In the genomic region with DNA sequence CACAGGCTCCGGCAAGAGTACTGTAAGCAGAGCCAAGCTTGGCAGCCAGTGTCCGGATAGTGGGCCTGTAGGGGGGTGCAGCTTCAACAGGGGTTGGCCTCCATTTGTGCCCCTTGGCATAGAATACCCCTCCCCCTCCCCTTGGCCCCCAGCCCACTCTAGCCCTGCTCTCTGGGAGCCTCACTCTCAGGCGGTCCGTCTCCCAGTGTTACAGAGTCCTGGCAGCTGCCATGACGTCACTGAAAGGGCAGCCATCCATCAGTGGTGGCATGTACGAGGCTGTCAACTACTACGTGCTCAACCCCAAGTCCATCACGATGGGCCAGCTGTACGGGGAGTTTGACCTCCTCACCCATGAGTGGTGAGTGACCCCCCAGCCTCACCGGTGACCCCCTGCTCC, we compare ENCODE assay signal across 20 cellular contexts. TPM values are rescaled to one million over a fixed set of nuclear protein-coding genes. Genes with fewer than 3 reads are reported as not detected.
DNase-seq lines count a peak whose midpoint lies in the region; ATAC-seq and TF ChIP-seq lines count a peak whose summit lies in the region.
"Had no signal": no experiment of that assay in that cellular context is flagged by ENCODE, and none has a peak within 500 bp of the region (broad histone marks: within the 10 kb centered on the region; RNA-seq: fewer than 3 reads in every experiment).

No MANE protein-coding gene starts in this region.

- no peak for TF ChIP-seq CTCF in dorsolateral prefrontal cortex (IDR thresholded peaks at IDR 0.05 in 54 of 56, conservative IDR thresholded peaks at IDR 0.05 in 2 of 56; ENCODE audit: low read depth in 1 of 56, partially characterized antibody in 56 of 56)

- DNase-seq in C1 segment of cervical spinal cord (lab: John Stamatoyannopoulos, UW) (peak in 9 of 14 donors; percentile 4 to 81 (median 46)), dorsolateral prefrontal cortex (peak in 9 of 10 donors; percentile 61 to 87 (median 75)), midbrain (lab: John Stamatoyannopoulos, UW) (peak; percentile 70), putamen (ENCODE audit: low spot score) (peak; percentile 84), cardiac septum (ENCODE audit: low spot score) (no peak), ACHN (no peak), MV-4-11 (lab: John Stamatoyannopoulos, UW) (no peak)
- DNase-seq: DMS 273 treated with DMSO at 0.1 percent for 48 hours, GDM1, GM23248, NCI-H1417 treated with DMSO at 0.1 percent for 48 hours, NCI-H1930, NCI-H2171, NCI-H446, OCI-M1, RPMI8226 had no signal

- intact Hi-C loops in dorsolateral prefrontal cortex (cut with DNase I) = no loop called here
- intact Hi-C loops in cardiac septum (cut with DNase I) = no loop called here

- no peak overlapping the region for H3K4me3 ChIP-seq in dorsolateral prefrontal cortex
- H3K4me3 ChIP-seq: GM23248, K562 had no signal

- no peak for ATAC-seq in HG03521 (IDR thresholded peaks at IDR 0.05; ENCODE audit: unreplicated experiment)
- ATAC-seq: HCT116, K562 had no signal

- no peaks in the 10 kb centered on the region for H3K27me3 ChIP-seq in dorsolateral prefrontal cortex

- in situ Hi-C loops in ACHN (cut with HindIII; ENCODE audit: low pct_ligation_motif_present, low pct_unique_long_range_greater_than_20kb, low sequenced_read_pairs) = no loop called here

- peak overlapping the region in 55 of 59 donors; percentile 59 to 98 (median 91) for H3K27ac ChIP-seq in dorsolateral prefrontal cortex
- H3K27ac ChIP-seq: C4-2B, GM23248 had no signal

RNA-seq across cellular contexts. Expression of gene BAP1, which starts 43.3 kb away (rescaled TPM):
- total RNA-seq in dorsolateral prefrontal cortex (100 to 1,000 TPM in 117 of 120 experiments, 10 to 100 TPM in 3; 79.2 to 188 (median 136) TPM), cardiac septum (53.0 TPM)

RNA-seq across cellular contexts. Expression of gene PHF7, which starts 43.9 kb away (rescaled TPM):
- total RNA-seq in dorsolateral prefrontal cortex (10 to 100 TPM in 104 of 120 experiments, 1 to 10 TPM in 16; 5.3 to 27.0 (median 14.3) TPM), cardiac septum (17.5 TPM)

RNA-seq across cellular contexts. Expression of gene DNAH1, which starts 50.4 kb away (rescaled TPM):
- total RNA-seq in dorsolateral prefrontal cortex (10 to 100 TPM; 13.7 to 41.6 (median 24.9) TPM), cardiac septum (4.2 TPM)

Comparison
In these comparisons a context has a peak if more than half of its experiments do, and no peak if none do; other contexts are left out.
1. DNase-seq: peak in C1 segment of cervical spinal cord (9 of 14), dorsolateral prefrontal cortex (9 of 10), midbrain (single experiment) and putamen (single experiment); none in cardiac septum (single experiment), ACHN (single experiment) and MV-4-11 (single experiment).